Comparison of ENCODE assay signal across 26 cellular contexts in genomic region chr3:129553171-129553570, GRCh38. TPM values are rescaled to one million over a fixed set of nuclear protein-coding genes. Genes with fewer than 3 reads are reported as not detected.
DNase-seq lines count a peak whose midpoint lies in the region; ATAC-seq and TF ChIP-seq lines count a peak whose summit lies in the region.
"Had no signal": no experiment of that assay in that cellular context is flagged by ENCODE, and none has a peak within 500 bp of the region (broad histone marks: within the 10 kb centered on the region; RNA-seq: fewer than 3 reads in every experiment).

No MANE protein-coding gene starts in this region.

- no peak for ATAC-seq in Right ventricle myocardium inferior
- ATAC-seq in left cardiac atrium = no peak
- ATAC-seq in effector memory CD8-positive, alpha-beta T cell (replicated peaks) = no peak
- ATAC-seq in GM18498 (IDR thresholded peaks at IDR 0.05; ENCODE audit: unreplicated experiment) = no peak
- ATAC-seq: stimulated activated memory B cell treated with anti-CD40 and anti-IgM and Interleukin-4, amounts not matched to agents 10 μg/mL and 1 μg/mL and 100 μg/mL, for 72 hours had no signal

- no peaks in the 10 kb centered on the region for H3K27me3 ChIP-seq in sigmoid colon
- H3K27me3 ChIP-seq: spleen had no signal

- peak overlapping the region; percentile 55 to 78 for H3K27ac Mint-ChIP-seq in effector memory CD8-positive, alpha-beta T cell
- H3K27ac Mint-ChIP-seq: activated naive CD4-positive, alpha-beta T cell treated with anti-CD3 and anti-CD28 coated beads, Interleukin-2, amount 10 ng/mL, durations not matched to agents 7 days and 5 days; activated T-helper 1 cell treated with anti-CD3 and anti-CD28 coated beads, Interleukin-12 subunit alpha, Interleukin-12 subunit beta, Interleukin-2, Interleukin-4 antibody, amounts not matched to agents 30 ng/mL and 10 ng/mL and 1 ng/mL, durations not matched to agents 14 hours and 24 hours and 36 hours; dendritic cell treated with granulocyte-macrophage colony-stimulating factor and Interleukin-4, amounts not matched to agents 40 ng/mL and 50 ng/mL, for 4 days; stimulated activated memory B cell treated with anti-CD40 and anti-IgM and Interleukin-4, amounts not matched to agents 10 μg/mL and 1 μg/mL and 100 μg/mL, for 72 hours had no signal

- H3K4me1 Mint-ChIP-seq in effector memory CD8-positive, alpha-beta T cell (ENCODE audit: low read depth in 2 of 2) = peaks cover 29 to 44% of the 10 kb centered on the region in 2 donors

- H3K9me3 ChIP-seq in KOPT-K1 (ENCODE audit: insufficient read depth, low read length, poor library complexity, severe bottlenecking) = no peaks in the 10 kb centered on the region
- H3K9me3 ChIP-seq in sigmoid colon = no peaks in the 10 kb centered on the region
- H3K9me3 ChIP-seq: SK-N-SH, spleen had no signal

- H3K4me1 ChIP-seq in sigmoid colon = peaks cover 0 to 36% (median 18%) of the 10 kb centered on the region in 4 donors

- in situ Hi-C loops in ACHN (cut with HindIII; ENCODE audit: low pct_ligation_motif_present, low pct_unique_long_range_greater_than_20kb, low sequenced_read_pairs) = no loop called here

- H3K27ac ChIP-seq in KOPT-K1 (ENCODE audit: low read depth, low read length, poor library complexity, severe bottlenecking) (peak overlapping the region; percentile 54), sigmoid colon (no peak overlapping the region)
- H3K27ac ChIP-seq: C4-2B had no signal

- H3K36me3 ChIP-seq in KOPT-K1 (ENCODE audit: insufficient read depth, low read length) (no peaks in the 10 kb centered on the region), sigmoid colon (peaks cover 0 to 7% (median 0%) of the 10 kb centered on the region in 4 donors)

- intact Hi-C loops in Right ventricle myocardium inferior (cut with DNase I) (no loop called here), left cardiac atrium (cut with DNase I) (no loop called here), sigmoid colon (cut with DNase I) (no loop called here)

- peak overlapping the region in 1 of 2 donors; percentile 54 for H3K4me3 Mint-ChIP-seq in effector memory CD8-positive, alpha-beta T cell
- H3K4me3 Mint-ChIP-seq: activated naive CD4-positive, alpha-beta T cell treated with anti-CD3 and anti-CD28 coated beads, Interleukin-2, amount 10 ng/mL, durations not matched to agents 7 days and 5 days; activated T-helper 1 cell treated with anti-CD3 and anti-CD28 coated beads, Interleukin-12 subunit alpha, Interleukin-12 subunit beta, Interleukin-2, Interleukin-4 antibody, amounts not matched to agents 30 ng/mL and 10 ng/mL and 1 ng/mL, durations not matched to agents 14 hours and 24 hours and 36 hours; dendritic cell treated with granulocyte-macrophage colony-stimulating factor and Interleukin-4, amounts not matched to agents 40 ng/mL and 50 ng/mL, for 4 days; stimulated activated memory B cell treated with anti-CD40 and anti-IgM and Interleukin-4, amounts not matched to agents 10 μg/mL and 1 μg/mL and 100 μg/mL, for 72 hours had no signal

- peak; percentile 54 for DNase-seq in Right ventricle myocardium inferior (ENCODE audit: missing footprints)
- DNase-seq in left cardiac atrium = no peak
- DNase-seq in effector memory CD8-positive, alpha-beta T cell = no peak
- DNase-seq in sigmoid colon = peak; percentile 63
- DNase-seq in OCI-M2 (lab: John Stamatoyannopoulos, UW; ENCODE audit: unreplicated experiment) = no peak
- DNase-seq in ACHN = no peak
- DNase-seq: activated naive CD4-positive, alpha-beta T cell treated with anti-CD3 and anti-CD28 coated beads, Interleukin-2, amount 10 ng/mL, durations not matched to agents 7 days and 5 days; glutamatergic neuron; NCI-H1092; NCI-H2107; NCI-H524 treated with DMSO at 0.1 percent for 48 hours; retina; SK-N-SH; spleen; stimulated activated CD4-positive, alpha-beta T cell treated with anti-CD3 and anti-CD28 coated beads, Interleukin-2, amount 100 ng/mL, for 48 hours had no signal

- no peaks in the 10 kb centered on the region for H3K27me3 Mint-ChIP-seq in effector memory CD8-positive, alpha-beta T cell
- H3K27me3 Mint-ChIP-seq: dendritic cell treated with granulocyte-macrophage colony-stimulating factor and Interleukin-4, amounts not matched to agents 40 ng/mL and 50 ng/mL, for 4 days had no signal

- TF ChIP-seq EP300 in sigmoid colon (IDR thresholded peaks at IDR 0.05) = no peak

- H3K36me3 Mint-ChIP-seq in effector memory CD8-positive, alpha-beta T cell (ENCODE audit: insufficient read depth) = peaks cover 8% of the 10 kb centered on the region
- H3K36me3 Mint-ChIP-seq: activated naive CD4-positive, alpha-beta T cell treated with anti-CD3 and anti-CD28 coated beads, Interleukin-2, amount 10 ng/mL, durations not matched to agents 7 days and 5 days; stimulated activated memory B cell treated with anti-CD40 and anti-IgM and Interleukin-4, amounts not matched to agents 10 μg/mL and 1 μg/mL and 100 μg/mL, for 72 hours had no signal

- TF ChIP-seq CTCF in sigmoid colon (IDR thresholded peaks at IDR 0.05) = no peak

- no peak overlapping the region for H3K4me3 ChIP-seq in sigmoid colon
- H3K4me3 ChIP-seq: spleen had no signal

- 78 to 83% methylated on average over 6 of the region's 6 CpGs for WGBS in sigmoid colon, 2 donors

- TF ChIP-seq POLR2A in sigmoid colon (IDR thresholded peaks at IDR 0.05) = no peak

- H3K9me3 Mint-ChIP-seq in effector memory CD8-positive, alpha-beta T cell = no peaks in the 10 kb centered on the region
- H3K9me3 Mint-ChIP-seq: activated naive CD4-positive, alpha-beta T cell treated with anti-CD3 and anti-CD28 coated beads, Interleukin-2, amount 10 ng/mL, durations not matched to agents 7 days and 5 days; activated T-helper 1 cell treated with anti-CD3 and anti-CD28 coated beads, Interleukin-12 subunit alpha, Interleukin-12 subunit beta, Interleukin-2, Interleukin-4 antibody, amounts not matched to agents 30 ng/mL and 10 ng/mL and 1 ng/mL, durations not matched to agents 14 hours and 24 hours and 36 hours; dendritic cell treated with granulocyte-macrophage colony-stimulating factor and Interleukin-4, amounts not matched to agents 40 ng/mL and 50 ng/mL, for 4 days; stimulated activated memory B cell treated with anti-CD40 and anti-IgM and Interleukin-4, amounts not matched to agents 10 μg/mL and 1 μg/mL and 100 μg/mL, for 72 hours had no signal

RNA-seq across cellular contexts. Expression of gene H1-8, which starts 10.2 kb away (rescaled TPM):
- total RNA-seq in Right ventricle myocardium inferior = not detected
- not detected for total RNA-seq in left cardiac atrium
- total RNA-seq in sigmoid colon = not detected
- not detected for polyA plus RNA-seq in sigmoid colon
- total RNA-seq: activated T-helper 1 cell treated with anti-CD3 and anti-CD28 coated beads, Interleukin-12 subunit alpha, Interleukin-12 subunit beta, Interleukin-2, Interleukin-4 antibody, amounts not matched to agents 30 ng/mL and 10 ng/mL and 1 ng/mL, durations not matched to agents 14 hours and 24 hours and 36 hours; kidney epithelial cell; lung microvascular endothelial cell; osteoblast; spleen; T-helper 2 cell treated with Interferon-gamma antibody and Interleukin-4, amounts not matched to agents 100 ng/mL and 5 ng/mL, for 36 hours; temporal lobe had no signal
- polyA plus RNA-seq: SK-N-SH, spleen had no signal

RNA-seq across cellular contexts. Expression of gene RHO, which starts 24.7 kb away (rescaled TPM):
- not detected for total RNA-seq in Right ventricle myocardium inferior
- not detected for total RNA-seq in left cardiac atrium
- not detected for total RNA-seq in sigmoid colon
- polyA plus RNA-seq in sigmoid colon = not detected
- total RNA-seq: activated T-helper 1 cell treated with anti-CD3 and anti-CD28 coated beads, Interleukin-12 subunit alpha, Interleukin-12 subunit beta, Interleukin-2, Interleukin-4 antibody, amounts not matched to agents 30 ng/mL and 10 ng/mL and 1 ng/mL, durations not matched to agents 14 hours and 24 hours and 36 hours; kidney epithelial cell; lung microvascular endothelial cell; osteoblast; spleen; T-helper 2 cell treated with Interferon-gamma antibody and Interleukin-4, amounts not matched to agents 100 ng/mL and 5 ng/mL, for 36 hours; temporal lobe had no signal
- polyA plus RNA-seq: SK-N-SH, spleen had no signal

RNA-seq across cellular contexts. Expression of gene PLXND1, which starts 53.3 kb away (rescaled TPM):
- total RNA-seq in Right ventricle myocardium inferior = 66.3 TPM
- total RNA-seq in left cardiac atrium = 100 to 1,000 TPM; 106 to 112 TPM
- 10 to 100 TPM; 36.9 to 77.0 (median 61.8) TPM for total RNA-seq in sigmoid colon
- 10 to 100 TPM in 2 of 3 donors, 1 to 10 TPM in 1; 9.6 to 42.0 (median 15.7) TPM for polyA plus RNA-seq in sigmoid colon

Comparison
In these comparisons a context has a peak if more than half of its experiments do, and no peak if none do; other contexts are left out.
1. DNase-seq: peak in Right ventricle myocardium inferior (single experiment) and sigmoid colon (single experiment); none in left cardiac atrium (single experiment), effector memory CD8-positive, alpha-beta T cell (0 of 3), OCI-M2 (single experiment) and ACHN (single experiment).